ENCODE assay signal across 11 cellular contexts in genomic region chr11:134578807-134579708, GRCh38.
DNase-seq lines count a peak whose midpoint lies in the region; ATAC-seq and TF ChIP-seq lines count a peak whose summit lies in the region.
"Had no signal": no experiment of that assay in that cellular context is flagged by ENCODE, and none has a peak within 500 bp of the region (broad histone marks: within the 10 kb centered on the region; RNA-seq: fewer than 3 reads in every experiment).

No MANE protein-coding gene starts in this region.

- H3K9me3 ChIP-seq in CD8-positive, alpha-beta T cell (ENCODE audit: low read length): no peaks in the 10 kb centered on the region

- H3K36me3 Mint-ChIP-seq in activated CD4-positive, alpha-beta T cell treated with anti-CD3 and anti-CD28 coated beads for 36 hours (ENCODE audit: low read depth): no peaks in the 10 kb centered on the region
- no peaks in the 10 kb centered on the region for H3K36me3 Mint-ChIP-seq in activated T-helper 17 cell treated with anti-CD3 and anti-CD28 coated beads, Interleukin-2, amount 50 U/mL, for 72 hours (ENCODE audit: low read depth)
- H3K36me3 Mint-ChIP-seq in progenitor cell of endocrine pancreas (ENCODE audit: insufficient read depth): no peaks in the 10 kb centered on the region
- no peaks in the 10 kb centered on the region for H3K36me3 Mint-ChIP-seq in CD8-positive, alpha-beta T cell
- H3K36me3 Mint-ChIP-seq: immature natural killer cell; naive thymus-derived CD8-positive, alpha-beta T cell; stimulated activated effector memory CD8-positive, alpha-beta T cell treated with anti-CD3 and anti-CD28 coated beads, Interleukin-12 subunit alpha, Interleukin-12 subunit beta, amount 100 ng/mL, for 72 hours had no signal

- intact Hi-C loops in activated CD4-positive, alpha-beta T cell treated with anti-CD3 and anti-CD28 coated beads for 36 hours (cut with DNase I, micrococcal nuclease): no loop called here
- intact Hi-C loops in CD8-positive, alpha-beta T cell (cut with DNase I, micrococcal nuclease): no loop called here

- H3K4me3 ChIP-seq in CD8-positive, alpha-beta T cell (ENCODE audit: low read depth, low read length): no peak overlapping the region

- no peaks in the 10 kb centered on the region for H3K27me3 ChIP-seq in CD8-positive, alpha-beta T cell (ENCODE audit: insufficient read depth, low read length)

- no peak overlapping the region for H3K27ac ChIP-seq in CD8-positive, alpha-beta T cell (ENCODE audit: low read depth, low read length)

- TF ChIP-seq CTCF in progenitor cell of endocrine pancreas (IDR thresholded peaks at IDR 0.05; ENCODE audit: unreplicated experiment): no peak
- TF ChIP-seq CTCF in CD8-positive, alpha-beta T cell (IDR thresholded peaks at IDR 0.05): no peak

- peaks cover 9% of the 10 kb centered on the region for H3K27me3 Mint-ChIP-seq in activated CD4-positive, alpha-beta T cell treated with anti-CD3 and anti-CD28 coated beads for 36 hours
- H3K27me3 Mint-ChIP-seq in activated T-helper 17 cell treated with anti-CD3 and anti-CD28 coated beads, Interleukin-2, amount 50 U/mL, for 72 hours: peaks cover 21% of the 10 kb centered on the region
- H3K27me3 Mint-ChIP-seq in progenitor cell of endocrine pancreas: peaks cover 23% of the 10 kb centered on the region
- peaks cover 15% of the 10 kb centered on the region for H3K27me3 Mint-ChIP-seq in CD8-positive, alpha-beta T cell (ENCODE audit: low read depth)

- no peak overlapping the region for H3K27ac Mint-ChIP-seq in activated CD4-positive, alpha-beta T cell treated with anti-CD3 and anti-CD28 coated beads for 36 hours
- H3K27ac Mint-ChIP-seq in activated T-helper 17 cell treated with anti-CD3 and anti-CD28 coated beads, Interleukin-2, amount 50 U/mL, for 72 hours: no peak overlapping the region
- H3K27ac Mint-ChIP-seq in progenitor cell of endocrine pancreas: peak overlapping the region; percentile 13
- H3K27ac Mint-ChIP-seq in CD8-positive, alpha-beta T cell: no peak overlapping the region
- H3K27ac Mint-ChIP-seq: stimulated activated effector memory CD8-positive, alpha-beta T cell treated with anti-CD3 and anti-CD28 coated beads, Interleukin-12 subunit alpha, Interleukin-12 subunit beta, amount 100 ng/mL, for 72 hours had no signal

- in situ Hi-C loops in KBM-7 (cut with MboI; ENCODE audit: low pct_unique_long_range_greater_than_20kb, low sequenced_read_pairs): no loop called here

- CTCF ChIA-PET in activated CD4-positive, alpha-beta T cell treated with anti-CD3 and anti-CD28 coated beads for 36 hours (lab: Charles Lee): interaction anchor here (1.0 kb wide), 1 partner anchor 13 kb away, joined by 3 read pairs; no protein-coding TSS in a partner anchor
- CTCF ChIA-PET in CD8-positive, alpha-beta T cell (lab: Charles Lee): no interaction called here

- H3K36me3 ChIP-seq in CD8-positive, alpha-beta T cell (ENCODE audit: insufficient read depth, low read length): no peaks in the 10 kb centered on the region

- peaks cover 5% of the 10 kb centered on the region for H3K4me1 Mint-ChIP-seq in activated CD4-positive, alpha-beta T cell treated with anti-CD3 and anti-CD28 coated beads for 36 hours
- H3K4me1 Mint-ChIP-seq in activated T-helper 17 cell treated with anti-CD3 and anti-CD28 coated beads, Interleukin-2, amount 50 U/mL, for 72 hours: no peaks in the 10 kb centered on the region
- peaks cover 16% of the 10 kb centered on the region for H3K4me1 Mint-ChIP-seq in progenitor cell of endocrine pancreas (ENCODE audit: low read depth)
- peaks cover 11% of the 10 kb centered on the region for H3K4me1 Mint-ChIP-seq in CD8-positive, alpha-beta T cell (ENCODE audit: low read depth)

- H3K4me1 ChIP-seq in CD8-positive, alpha-beta T cell (ENCODE audit: insufficient read depth, low read length): peaks cover 7% of the 10 kb centered on the region

- POLR2A ChIA-PET in activated CD4-positive, alpha-beta T cell treated with anti-CD3 and anti-CD28 coated beads for 36 hours (lab: Charles Lee): no interaction called here
- POLR2A ChIA-PET in CD8-positive, alpha-beta T cell (lab: Charles Lee): no interaction called here

- H3K4me3 Mint-ChIP-seq in activated CD4-positive, alpha-beta T cell treated with anti-CD3 and anti-CD28 coated beads for 36 hours: no peak overlapping the region
- H3K4me3 Mint-ChIP-seq in activated T-helper 17 cell treated with anti-CD3 and anti-CD28 coated beads, Interleukin-2, amount 50 U/mL, for 72 hours: no peak overlapping the region
- no peak overlapping the region for H3K4me3 Mint-ChIP-seq in progenitor cell of endocrine pancreas (ENCODE audit: low read depth)
- no peak overlapping the region for H3K4me3 Mint-ChIP-seq in CD8-positive, alpha-beta T cell
- H3K4me3 Mint-ChIP-seq: immature natural killer cell; naive thymus-derived CD8-positive, alpha-beta T cell; stimulated activated effector memory CD8-positive, alpha-beta T cell treated with anti-CD3 and anti-CD28 coated beads, Interleukin-12 subunit alpha, Interleukin-12 subunit beta, amount 100 ng/mL, for 72 hours had no signal

- no peaks in the 10 kb centered on the region for H3K9me3 Mint-ChIP-seq in activated CD4-positive, alpha-beta T cell treated with anti-CD3 and anti-CD28 coated beads for 36 hours (ENCODE audit: low read depth)
- H3K9me3 Mint-ChIP-seq in activated T-helper 17 cell treated with anti-CD3 and anti-CD28 coated beads, Interleukin-2, amount 50 U/mL, for 72 hours: no peaks in the 10 kb centered on the region
- H3K9me3 Mint-ChIP-seq in progenitor cell of endocrine pancreas (ENCODE audit: low read depth): no peaks in the 10 kb centered on the region
- H3K9me3 Mint-ChIP-seq in CD8-positive, alpha-beta T cell: no peaks in the 10 kb centered on the region
- H3K9me3 Mint-ChIP-seq: naive thymus-derived CD8-positive, alpha-beta T cell; stimulated activated effector memory CD8-positive, alpha-beta T cell treated with anti-CD3 and anti-CD28 coated beads, Interleukin-12 subunit alpha, Interleukin-12 subunit beta, amount 100 ng/mL, for 72 hours had no signal

- DNase-seq in activated CD4-positive, alpha-beta T cell treated with anti-CD3 and anti-CD28 coated beads for 36 hours: peak; percentile 26
- no peak for DNase-seq in activated CD4-positive, alpha-beta T cell treated with anti-CD3 and anti-CD28 coated beads, Interleukin-2, amount 50 U/mL, for 4 hours
- peak; percentile 32 for DNase-seq in KBM-7
- DNase-seq in progenitor cell of endocrine pancreas (ENCODE audit: low spot score, unreplicated experiment): no peak
- DNase-seq in activated CD4-positive, CD25-positive, alpha-beta regulatory T cell (lab: John Stamatoyannopoulos, UW): no peak
- DNase-seq in CD8-positive, alpha-beta T cell: no peak
- DNase-seq: immature natural killer cell; naive thymus-derived CD8-positive, alpha-beta T cell had no signal

- no peak for ATAC-seq in activated CD4-positive, alpha-beta T cell treated with anti-CD3 and anti-CD28 coated beads for 36 hours
- ATAC-seq in activated T-helper 17 cell treated with anti-CD3 and anti-CD28 coated beads, Interleukin-2, amount 50 U/mL, for 72 hours (replicated peaks): peak; percentile 18
- no peak for ATAC-seq in HG02973 (IDR thresholded peaks at IDR 0.05; ENCODE audit: unreplicated experiment)
- no peak for ATAC-seq in CD8-positive, alpha-beta T cell
- ATAC-seq: naive thymus-derived CD8-positive, alpha-beta T cell; stimulated activated effector memory CD8-positive, alpha-beta T cell treated with anti-CD3 and anti-CD28 coated beads, Interleukin-12 subunit alpha, Interleukin-12 subunit beta, amount 100 ng/mL, for 72 hours had no signal

Comparison
In these comparisons a context has a peak if more than half of its experiments do, and no peak if none do; other contexts are left out.
1. DNase-seq: peak in activated CD4-positive, alpha-beta T cell treated with anti-CD3 and anti-CD28 coated beads for 36 hours (single experiment) and KBM-7 (single experiment); none in activated CD4-positive, alpha-beta T cell treated with anti-CD3 and anti-CD28 coated beads, Interleukin-2, amount 50 U/mL, for 4 hours (0 of 2), progenitor cell of endocrine pancreas (single experiment), activated CD4-positive, CD25-positive, alpha-beta regulatory T cell (0 of 4) and CD8-positive, alpha-beta T cell (0 of 7).